In the genomic region with DNA sequence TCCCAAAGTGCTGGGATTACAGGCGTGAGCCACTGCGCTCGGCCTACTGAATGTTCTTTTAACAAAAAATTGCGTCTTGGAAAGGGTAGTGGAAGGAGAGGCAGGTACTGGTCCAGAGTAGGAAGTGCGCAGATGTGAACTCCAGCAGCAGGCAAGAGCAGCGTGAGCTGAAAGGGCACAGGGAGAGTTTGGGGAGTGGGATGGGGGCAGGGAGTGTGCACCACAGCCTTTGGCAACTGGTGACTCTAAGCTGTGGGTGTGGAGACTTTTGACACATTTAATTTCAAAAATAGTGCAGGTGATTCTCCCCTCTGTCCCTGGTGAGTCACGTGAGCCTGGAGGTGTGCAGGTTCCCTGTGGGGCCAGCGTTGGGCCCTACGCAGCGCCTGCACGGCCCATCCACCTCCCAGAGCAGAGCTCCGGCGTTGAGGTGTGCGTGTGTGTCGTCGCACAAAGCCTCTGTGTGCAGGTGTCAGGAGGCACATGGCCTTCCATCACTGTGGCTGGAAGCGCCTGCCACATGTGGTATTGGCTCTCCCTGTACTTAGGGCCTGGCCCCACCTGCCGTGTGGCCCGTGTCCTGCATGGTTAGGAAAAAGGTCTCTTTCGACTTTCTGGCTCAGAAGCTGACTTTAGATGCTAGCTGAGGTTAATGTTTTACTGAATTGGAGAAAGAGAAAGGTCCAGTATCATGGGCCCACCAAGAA, we compare ENCODE assay signal across 1 cellular context.
TF ChIP-seq lines count a peak whose summit lies in the region.

No MANE protein-coding gene starts in this region.

TF ChIP-seq in A549, 52 proteins besides CTCF, POLR2A, EP300 and RAD21 (continued from another document):
- TF ChIP-seq ELK1 (IDR thresholded peaks at IDR 0.05; ENCODE audit: low read depth, low read length) (no peak), E2F6 (IDR thresholded peaks at IDR 0.05; ENCODE audit: borderline replicate concordance, low read depth) (no peak), JUN (IDR thresholded peaks at IDR 0.05) (0 out of 5 replicates have a peak, but pooled peaks of 1 of the 2 experiments have one; percentile 21), FOSB (CRISPR knock-in tag; IDR thresholded peaks at IDR 0.05) (peak; percentile 9; the same call in 1 of the 2 replicates), BHLHE40 (IDR thresholded peaks at IDR 0.05; ENCODE audit: low read depth, low read length) (no peak), NFE2L2 (conservative IDR thresholded peaks at IDR 0.05; ENCODE audit: low read length) (no peak), POLR2AphosphoS2 (conservative IDR thresholded peaks at IDR 0.05; ENCODE audit: low read length) (peak; percentile 76), MAFK (IDR thresholded peaks at IDR 0.05; ENCODE audit: partially characterized antibody) (no peak), ZFP36 (IDR thresholded peaks at IDR 0.05; ENCODE audit: borderline replicate concordance, partially characterized antibody) (no peak), TFCP2L1 (CRISPR knock-in tag; IDR thresholded peaks at IDR 0.05) (peak; percentile 84; the same call in 1 of the 2 replicates), KDM5A (IDR thresholded peaks at IDR 0.05) (no peak), CHD4 (IDR thresholded peaks at IDR 0.05; ENCODE audit: borderline replicate concordance) (no peak), ZC3H11A (IDR thresholded peaks at IDR 0.05) (no peak), CEBPB (IDR thresholded peaks at IDR 0.05) (no peak)
- TF ChIP-seq, protein P1, sequence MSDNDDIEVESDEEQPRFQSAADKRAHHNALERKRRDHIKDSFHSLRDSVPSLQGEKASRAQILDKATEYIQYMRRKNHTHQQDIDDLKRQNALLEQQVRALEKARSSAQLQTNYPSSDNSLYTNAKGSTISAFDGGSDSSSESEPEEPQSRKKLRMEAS (IDR thresholded peaks at IDR 0.05): peak; percentile 46; the same call in 1 of the 2 replicates
